In genomic region chr18:50749421-50749820, GRCh38 we compare ENCODE assay signal across 2 cellular contexts.
TF ChIP-seq lines count a peak whose summit lies in the region.

No MANE protein-coding gene starts in this region.

TF ChIP-seq in HEK293, 187 proteins besides CTCF, POLR2A, EP300 and RAD21 (continued from another document):
- TF ChIP-seq ZFHX2 (tag by site-specific recombination; conservative IDR thresholded peaks at IDR 0.05) = 0 out of 2 replicates have a peak, but pooled peaks have one; percentile 38
- peak; percentile 43; the same call in 1 of the 2 replicates for TF ChIP-seq BCL6B (tag by site-specific recombination; IDR thresholded peaks at IDR 0.05)
- TF ChIP-seq ATF2 (tag by site-specific recombination; IDR thresholded peaks at IDR 0.05; ENCODE audit: low read depth) = peak; percentile 69; the same call in 1 of the 2 replicates

TF ChIP-seq in H1, 55 proteins besides CTCF, POLR2A, EP300 and RAD21 (continued from another document):
- TF ChIP-seq EZH2 (IDR thresholded peaks at IDR 0.05; ENCODE audit: low read depth, low read length, severe bottlenecking) (no peak), CHD1 (IDR thresholded peaks at IDR 0.05; ENCODE audit: low read depth, low read length) (no peak), SUZ12 (IDR thresholded peaks at IDR 0.05; ENCODE audit: low read length) (no peak), CBX5 (IDR thresholded peaks at IDR 0.05; ENCODE audit: low read depth, low read length) (no peak), ASH2L (IDR thresholded peaks at IDR 0.05; ENCODE audit: low read length) (no peak), SIN3A (conservative IDR thresholded peaks at IDR 0.05 in 1 of 2, IDR thresholded peaks at IDR 0.05 in 1 of 2; ENCODE audit: low read depth in 1 of 2, low read length in 2 of 2) (no peak), ATF3 (IDR thresholded peaks at IDR 0.05; ENCODE audit: insufficient read depth, low read depth, low read length) (no peak), SIX5 (IDR thresholded peaks at IDR 0.05; ENCODE audit: low read depth, low read length) (no peak), SP2 (IDR thresholded peaks at IDR 0.05; ENCODE audit: low read length) (no peak), CREB1 (IDR thresholded peaks at IDR 0.05) (no peak), E2F6 (IDR thresholded peaks at IDR 0.05) (no peak), RNF2 (IDR thresholded peaks at IDR 0.05; ENCODE audit: borderline replicate concordance, low read depth, low read length, missing control alignments, poor library complexity, severe bottlenecking) (no peak), KDM5A (IDR thresholded peaks at IDR 0.05; ENCODE audit: low read length) (no peak), CBX8 (IDR thresholded peaks at IDR 0.05; ENCODE audit: borderline replicate concordance, low read depth, low read length) (no peak), ZNF274 (IDR thresholded peaks at IDR 0.05; ENCODE audit: borderline replicate concordance, extremely low read depth, low read length) (no peak), EGR1 (IDR thresholded peaks at IDR 0.05; ENCODE audit: borderline replicate concordance, low read depth, low read length) (no peak), SAP30 (IDR thresholded peaks at IDR 0.05; ENCODE audit: insufficient read depth, insufficient replicate concordance, low read length) (no peak)
